In genomic region chr16:66689282-66689681, GRCh38 we compare ENCODE assay signal across 24 cellular contexts.
"Had no signal": no experiment of that assay in that cellular context is flagged by ENCODE, and none has a peak within 500 bp of the region (broad histone marks: within the 10 kb centered on the region; RNA-seq: fewer than 3 reads in every experiment).

No MANE protein-coding gene starts in this region.

- DNase-seq: left ventricle myocardium inferior; naive B cell; natural killer cell; nephron progenitor cell; occipital lobe; psoas muscle; stimulated activated CD4-positive, alpha-beta T cell treated with anti-CD3 and anti-CD28 coated beads, Interleukin-12 subunit alpha, Interleukin-12 subunit beta, amount 100 ng/mL, for 4 hours; stimulated activated CD4-positive, alpha-beta T cell treated with anti-CD3 and anti-CD28 coated beads, Interleukin-15, amount 100 ng/mL, for 24 hours; stimulated activated CD4-positive, alpha-beta T cell treated with anti-CD3 and anti-CD28 coated beads, Interleukin-2, amount 100 ng/mL, for 24 hours; stimulated activated CD4-positive, alpha-beta T cell treated with anti-CD3 and anti-CD28 coated beads, Interleukin-4, amount 100 ng/mL, for 1 hour; stimulated activated naive B cell treated with anti-CD40 and anti-IgM and Interleukin-4, amounts not matched to agents 10 μg/mL and 1 μg/mL and 100 μg/mL, for 72 hours; stimulated activated naive CD8-positive, alpha-beta T cell treated with anti-CD3 and anti-CD28 coated beads, Interleukin-15, Interleukin-2, amounts not matched to agents 100 U/mL and 50 U/mL, for 24 hours; transverse colon; upper lobe of left lung had no signal

- H3K27ac Mint-ChIP-seq: memory B cell; natural killer cell; nephron progenitor cell; neural progenitor cell; stimulated activated naive B cell treated with anti-CD40 and anti-IgM and Interleukin-4, amounts not matched to agents 10 μg/mL and 1 μg/mL and 100 μg/mL, for 72 hours had no signal

- H3K4me2 ChIP-seq: neural progenitor cell had no signal

- ATAC-seq: natural killer cell; psoas muscle; sciatic nerve; stimulated activated naive B cell treated with anti-CD40 and anti-IgM and Interleukin-4, amounts not matched to agents 10 μg/mL and 1 μg/mL and 100 μg/mL, for 72 hours; stimulated activated naive CD8-positive, alpha-beta T cell treated with anti-CD3 and anti-CD28 coated beads, Interleukin-15, Interleukin-2, amounts not matched to agents 100 U/mL and 50 U/mL, for 24 hours had no signal

- H3K9me3 ChIP-seq: left ventricle myocardium inferior, neutrophil, psoas muscle, right atrium auricular region, suprapubic skin, transverse colon, upper lobe of left lung, vagina had no signal

- FAIRE-seq: keratinocyte had no signal

- H3K4me3 Mint-ChIP-seq: memory B cell; naive B cell; natural killer cell; nephron progenitor cell; neural progenitor cell; stimulated activated naive B cell treated with anti-CD40 and anti-IgM and Interleukin-4, amounts not matched to agents 10 μg/mL and 1 μg/mL and 100 μg/mL, for 72 hours had no signal

- H2AFZ ChIP-seq: neural progenitor cell, parathyroid adenoma had no signal

- H3K4me1 ChIP-seq: left ventricle myocardium inferior, psoas muscle, right atrium auricular region had no signal

- H3K27me3 ChIP-seq: neural progenitor cell, neutrophil, right atrium auricular region, suprapubic skin, transverse colon, upper lobe of left lung, vagina had no signal

- H3K9ac ChIP-seq: neural progenitor cell, parathyroid adenoma had no signal

- H3K4me1 Mint-ChIP-seq: memory B cell; natural killer cell; stimulated activated naive B cell treated with anti-CD40 and anti-IgM and Interleukin-4, amounts not matched to agents 10 μg/mL and 1 μg/mL and 100 μg/mL, for 72 hours had no signal

- H3K4me3 ChIP-seq: left ventricle myocardium inferior, neural progenitor cell, psoas muscle, right atrium auricular region, skin epidermis, suprapubic skin, transverse colon, upper lobe of left lung, vagina had no signal

- H3K9me3 Mint-ChIP-seq: memory B cell; natural killer cell; nephron progenitor cell; neural progenitor cell; stimulated activated naive B cell treated with anti-CD40 and anti-IgM and Interleukin-4, amounts not matched to agents 10 μg/mL and 1 μg/mL and 100 μg/mL, for 72 hours had no signal

- H3K27ac ChIP-seq: left ventricle myocardium inferior, neural progenitor cell, neutrophil, parathyroid adenoma, psoas muscle, right atrium auricular region, skin epidermis, suprapubic skin, transverse colon, upper lobe of left lung, vagina had no signal

- H3K36me3 ChIP-seq: left ventricle myocardium inferior, neural progenitor cell, neutrophil, right atrium auricular region, suprapubic skin, transverse colon, upper lobe of left lung, vagina had no signal
